In genomic region chr14:26905219-26905618, GRCh38 we compare ENCODE assay signal across 33 cellular contexts.
A peak's percentile ranks its signal among the peaks of the same experiment; 100 is the strongest.
DNase-seq lines count a peak whose midpoint lies in the region; ATAC-seq and TF ChIP-seq lines count a peak whose summit lies in the region.
"Had no signal": no experiment of that assay in that cellular context is flagged by ENCODE, and none has a peak within 500 bp of the region (broad histone marks: within the 10 kb centered on the region; RNA-seq: fewer than 3 reads in every experiment).

No MANE protein-coding gene starts in this region.

- no peak for ATAC-seq in GM19351 (IDR thresholded peaks at IDR 0.05; ENCODE audit: unreplicated experiment)
- ATAC-seq: activated naive CD4-positive, alpha-beta T cell treated with anti-CD3 and anti-CD28 coated beads, Interleukin-2, amount 50 U/mL, for 72 hours; gastrocnemius medialis; mucosa of descending colon; natural killer cell treated with Interleukin-12 subunit alpha and Interleukin-12 subunit beta and Interleukin-15 and Interleukin-18, amount 100 ng/mL, for 72 hours; Panc1; pancreas; right cardiac atrium had no signal

- H3K27ac ChIP-seq in VCaP, result no peak overlapping the region
- H3K27ac ChIP-seq: gastrocnemius medialis, pancreas, stomach, thyroid gland, WERI-Rb-1 had no signal

- TF ChIP-seq CTCF in LNCAP (IDR thresholded peaks at IDR 0.05) (peak; percentile 53), VCaP (conservative IDR thresholded peaks at IDR 0.05) (peak; percentile 69)

- DNase-seq in NCI-H146 treated with DMSO at 0.1 percent for 48 hours (lab: John Stamatoyannopoulos, UW; ENCODE audit: unreplicated experiment), result peak; percentile 3
- DNase-seq in NCI-H146 (lab: John Stamatoyannopoulos, UW), result no peak
- peak; percentile 2 for DNase-seq in putamen (ENCODE audit: low spot score)
- DNase-seq in HT-29 (ENCODE audit: low spot score), result no peak
- DNase-seq in activated effector memory CD4-positive, alpha-beta T cell treated with anti-CD3 and anti-CD28 coated beads, Interleukin-2, amount 50 U/mL, for 16 hours, result no peak
- DNase-seq: activated CD4-positive, alpha-beta T cell treated with anti-CD3 and anti-CD28 coated beads, Interleukin-2, amount 10 ng/mL, durations not matched to agents 24 days and 14 days; activated CD8-positive, alpha-beta memory T cell treated with anti-CD3 and anti-CD28 coated beads for 24 hours; activated T-cell treated with anti-CD3 and anti-CD28 coated beads for 4 hours; amygdala; CD8-positive, alpha-beta memory T cell; DMS 273 treated with DMSO at 0.1 percent for 48 hours; gastrocnemius medialis; KBM-7; MM.1S; mucosa of descending colon; NCI-H1417 treated with DMSO at 0.1 percent for 48 hours; NCI-H2171; NCI-H524 treated with DMSO at 0.1 percent for 48 hours; pancreas; right cardiac atrium; SIG-M5; stimulated activated CD4-positive, alpha-beta T cell treated with anti-CD3 and anti-CD28 coated beads, Interleukin-12 subunit alpha, Interleukin-12 subunit beta, amount 100 ng/mL, for 4 hours; stimulated activated CD4-positive, alpha-beta T cell treated with anti-CD3 and anti-CD28 coated beads, Interleukin-2, amount 100 ng/mL, for 48 hours; stomach; T1000; thyroid gland; WERI-Rb-1 had no signal

Comparison
In these comparisons a context has a peak if more than half of its experiments do, and no peak if none do; other contexts are left out.
1. DNase-seq: peak in NCI-H146 treated with DMSO at 0.1 percent for 48 hours (single experiment) and putamen (single experiment); none in NCI-H146 (single experiment), HT-29 (single experiment) and activated effector memory CD4-positive, alpha-beta T cell treated with anti-CD3 and anti-CD28 coated beads, Interleukin-2, amount 50 U/mL, for 16 hours (single experiment).